Comparison of ENCODE assay signal across 12 cellular contexts in the genomic region with DNA sequence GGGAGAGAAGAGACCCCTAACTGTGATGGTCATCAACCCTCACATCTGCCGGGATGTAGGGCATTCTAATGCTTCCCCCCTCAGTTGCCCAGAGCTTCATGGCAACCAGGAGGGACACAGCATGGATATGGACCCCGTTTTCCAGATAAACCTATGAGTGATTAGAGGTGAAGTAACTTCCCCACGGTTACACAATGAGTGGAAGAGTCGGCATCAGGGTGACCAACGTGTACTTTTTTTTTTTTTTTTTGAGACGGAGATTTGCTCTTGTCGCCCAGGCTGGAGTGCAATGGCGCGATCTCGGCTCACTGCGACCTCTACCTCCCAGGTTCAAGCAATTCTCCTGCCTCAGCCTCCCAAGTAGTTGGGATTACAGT. TPM values are rescaled to one million over a fixed set of nuclear protein-coding genes. Genes with fewer than 3 reads are reported as not detected.
DNase-seq lines count a peak whose midpoint lies in the region; ATAC-seq, FAIRE-seq and TF ChIP-seq lines count a peak whose summit lies in the region.
"Had no signal": no experiment of that assay in that cellular context is flagged by ENCODE, and none has a peak within 500 bp of the region (broad histone marks: within the 10 kb centered on the region; RNA-seq: fewer than 3 reads in every experiment).

No MANE protein-coding gene starts in this region.

- no peak overlapping the region for H4K91ac ChIP-seq in mesenchymal stem cell (ENCODE audit: low read length)

- H3K9me3 ChIP-seq in mesenchymal stem cell (ENCODE audit: control insufficient read depth, low read length) (no peaks in the 10 kb centered on the region), stomach (no peaks in the 10 kb centered on the region)
- H3K9me3 ChIP-seq: mucosa of descending colon had no signal

- H2BK5ac ChIP-seq in mesenchymal stem cell (ENCODE audit: low read depth, low read length, poor library complexity, severe bottlenecking), result no peak overlapping the region

- H3K4me1 ChIP-seq in mesenchymal stem cell (ENCODE audit: control insufficient read depth, insufficient read depth, low read depth, low read length), result peaks cover 41% of the 10 kb centered on the region
- peaks cover 42 to 74% (median 59%) of the 10 kb centered on the region in 4 donors for H3K4me1 ChIP-seq in stomach

- no peak overlapping the region for H3K9ac ChIP-seq in mesenchymal stem cell (ENCODE audit: low read length)

- FAIRE-seq in RCC 7860 (lab: Jason Lieb, UNC), result no peak

- H3K14ac ChIP-seq in mesenchymal stem cell (ENCODE audit: low read length in 2 of 2), result no peak overlapping the region

- no peak for TF ChIP-seq CTCF in stomach (IDR thresholded peaks at IDR 0.05)

- WGBS in mesenchymal stem cell, result 76% methylated on average over 8 of the region's 11 CpGs
- 80 to 84% (median 82%) methylated on average over 11 of the region's 11 CpGs for WGBS in stomach, 5 donors

- H3K23ac ChIP-seq in mesenchymal stem cell (ENCODE audit: low read length in 2 of 2), result no peak overlapping the region

- peak overlapping the region in 1 of 2 experiments; percentile 60 for H2BK12ac ChIP-seq in mesenchymal stem cell (ENCODE audit: low read length in 2 of 2)

- no peaks in the 10 kb centered on the region for H3K27me3 Mint-ChIP-seq in activated T-cell treated with anti-CD3 and anti-CD28 coated beads, Interleukin-2, amount 50 U/mL, for 72 hours (ENCODE audit: low read depth)
- no peaks in the 10 kb centered on the region for H3K27me3 Mint-ChIP-seq in activated T-cell treated with anti-CD3 and anti-CD28 coated beads, Interleukin-2, amount 50 U/mL, for 4 hours (ENCODE audit: low read depth)
- H3K27me3 Mint-ChIP-seq in T-cell, result no peaks in the 10 kb centered on the region

- no peak overlapping the region for H3K4ac ChIP-seq in mesenchymal stem cell (ENCODE audit: low read depth in 1 of 2, low read length in 2 of 2)

- no peaks in the 10 kb centered on the region for H3K9me3 Mint-ChIP-seq in activated T-cell treated with anti-CD3 and anti-CD28 coated beads, Interleukin-2, amount 50 U/mL, for 72 hours
- H3K9me3 Mint-ChIP-seq in activated T-cell treated with anti-CD3 and anti-CD28 coated beads, Interleukin-2, amount 50 U/mL, for 4 hours, result no peaks in the 10 kb centered on the region
- H3K9me3 Mint-ChIP-seq in T-cell, result no peaks in the 10 kb centered on the region

- no peak for DNase-seq in activated T-cell treated with anti-CD3 and anti-CD28 coated beads, Interleukin-2, amount 50 U/mL, for 72 hours
- no peak for DNase-seq in activated T-cell treated with anti-CD3 and anti-CD28 coated beads, Interleukin-2, amount 50 U/mL, for 4 hours
- DNase-seq in T-cell (no peak), mesenchymal stem cell (no peak), stomach (no peak), pons (ENCODE audit: low spot score) (no peak), RCC 7860 (ENCODE audit: low spot score) (no peak)
- DNase-seq in activated effector memory CD4-positive, alpha-beta T cell treated with anti-CD3 and anti-CD28 coated beads, Interleukin-2, amount 50 U/mL, for 16 hours, result no peak
- DNase-seq: activated T-cell treated with anti-CD3 and anti-CD28 coated beads for 4 hours, brain microvascular endothelial cell, mucosa of descending colon had no signal

- H3K27ac Mint-ChIP-seq in activated T-cell treated with anti-CD3 and anti-CD28 coated beads, Interleukin-2, amount 50 U/mL, for 72 hours, result no peak overlapping the region
- H3K27ac Mint-ChIP-seq in T-cell, result peak overlapping the region; percentile 71 to 85

- CTCF ChIA-PET in T-cell (lab: Charles Lee), result interaction anchor here in 1 of 2 donors (0.6 kb wide), 1 partner anchor 19 kb away, joined by 3 read pairs; no protein-coding TSS in a partner anchor

- intact Hi-C loops in stomach (cut with DNase I; ENCODE audit: low total_unique reads), result no loop called here

- no peak overlapping the region for H2BK15ac ChIP-seq in mesenchymal stem cell (ENCODE audit: low read depth, poor library complexity, severe bottlenecking)

- TF ChIP-seq EP300 in stomach (IDR thresholded peaks at IDR 0.05), result no peak

- no peak for ATAC-seq in activated T-cell treated with anti-CD3 and anti-CD28 coated beads, Interleukin-2, amount 50 U/mL, for 72 hours (replicated peaks in 1 of 2)
- ATAC-seq in activated T-cell treated with anti-CD3 and anti-CD28 coated beads, Interleukin-2, amount 50 U/mL, for 4 hours, result no peak
- ATAC-seq in T-cell (replicated peaks in 1 of 4), result no peak
- ATAC-seq: mucosa of descending colon had no signal

- H3K27me3 ChIP-seq in mesenchymal stem cell (ENCODE audit: control insufficient read depth in 1 of 2, insufficient read depth in 1 of 2, low read length in 2 of 2), result no peaks in the 10 kb centered on the region
- H3K27me3 ChIP-seq in stomach, result no peaks in the 10 kb centered on the region
- H3K27me3 ChIP-seq: brain microvascular endothelial cell had no signal

- H3K27ac ChIP-seq in mesenchymal stem cell (ENCODE audit: low read length, poor library complexity, severe bottlenecking) (no peak overlapping the region), stomach (peak overlapping the region; percentile 26 to 95 (median 94))
- H3K27ac ChIP-seq: brain microvascular endothelial cell had no signal

- H3K36me3 Mint-ChIP-seq in activated T-cell treated with anti-CD3 and anti-CD28 coated beads, Interleukin-2, amount 50 U/mL, for 72 hours (ENCODE audit: insufficient read depth in 2 of 2), result no peaks in the 10 kb centered on the region
- H3K36me3 Mint-ChIP-seq in activated T-cell treated with anti-CD3 and anti-CD28 coated beads, Interleukin-2, amount 50 U/mL, for 4 hours (ENCODE audit: insufficient read depth), result no peaks in the 10 kb centered on the region
- H3K36me3 Mint-ChIP-seq in T-cell, result no peaks in the 10 kb centered on the region

- H3K36me3 ChIP-seq in mesenchymal stem cell (ENCODE audit: control insufficient read depth in 1 of 2, insufficient read depth in 2 of 2, low read depth in 1 of 2, low read length in 2 of 2) (no peaks in the 10 kb centered on the region), stomach (no peaks in the 10 kb centered on the region)
- H3K36me3 ChIP-seq: brain microvascular endothelial cell had no signal

- no peak overlapping the region for H3K4me2 ChIP-seq in mesenchymal stem cell (ENCODE audit: low read length, poor library complexity, severe bottlenecking)

- H3K18ac ChIP-seq in mesenchymal stem cell (ENCODE audit: low read depth in 1 of 2, low read length in 2 of 2), result no peak overlapping the region

- peaks cover 41% of the 10 kb centered on the region for H3K4me1 Mint-ChIP-seq in activated T-cell treated with anti-CD3 and anti-CD28 coated beads, Interleukin-2, amount 50 U/mL, for 72 hours (ENCODE audit: low read depth)
- H3K4me1 Mint-ChIP-seq in activated T-cell treated with anti-CD3 and anti-CD28 coated beads, Interleukin-2, amount 50 U/mL, for 4 hours (ENCODE audit: low read depth), result peaks cover 39% of the 10 kb centered on the region
- H3K4me1 Mint-ChIP-seq in T-cell, result peaks cover 37 to 40% (median 39%) of the 10 kb centered on the region in 3 donors

- H3K4me3 ChIP-seq in mesenchymal stem cell (ENCODE audit: insufficient read depth in 1 of 2, low read depth in 1 of 2, low read length in 2 of 2), result no peak overlapping the region
- H3K4me3 ChIP-seq in stomach, result no peak overlapping the region
- H3K4me3 ChIP-seq: mucosa of descending colon, skin epidermis had no signal

- peak overlapping the region; percentile 24 for H2BK120ac ChIP-seq in mesenchymal stem cell (ENCODE audit: low read depth, low read length)

- no peaks in the 10 kb centered on the region for H3K79me1 ChIP-seq in mesenchymal stem cell (replicated peaks; ENCODE audit: low read length, poor library complexity, severe bottlenecking)

- no peak overlapping the region for H2AFZ ChIP-seq in mesenchymal stem cell (ENCODE audit: low read depth, low read length)

- no peak for TF ChIP-seq POLR2A in stomach (IDR thresholded peaks at IDR 0.05)

- peak overlapping the region; percentile 62 to 73 for H3K4me3 Mint-ChIP-seq in activated T-cell treated with anti-CD3 and anti-CD28 coated beads, Interleukin-2, amount 50 U/mL, for 72 hours
- H3K4me3 Mint-ChIP-seq in activated T-cell treated with anti-CD3 and anti-CD28 coated beads, Interleukin-2, amount 50 U/mL, for 4 hours, result no peak overlapping the region
- peak overlapping the region in 2 of 3 donors; percentile 46 for H3K4me3 Mint-ChIP-seq in T-cell

- H4K8ac ChIP-seq in mesenchymal stem cell (ENCODE audit: low read length), result no peak overlapping the region

- POLR2A ChIA-PET in T-cell (lab: Charles Lee), result no interaction called here

- H2AK5ac ChIP-seq in mesenchymal stem cell (ENCODE audit: low read length, severe bottlenecking), result peak overlapping the region; percentile 60

RNA-seq across cellular contexts. Expression of a gene that starts 25.0 kb away (rescaled TPM):
- 100 to 1,000 TPM; 115 TPM for total RNA-seq in activated T-cell treated with anti-CD3 and anti-CD28 coated beads, Interleukin-2, amount 50 U/mL, for 72 hours
- 100 to 1,000 TPM; 108 to 114 (median 113) TPM for total RNA-seq in activated T-cell treated with anti-CD3 and anti-CD28 coated beads, Interleukin-2, amount 50 U/mL, for 4 hours
- total RNA-seq in T-cell, result 10 to 100 TPM; 36.9 to 47.6 (median 45.4) TPM
- polyA plus RNA-seq in mesenchymal stem cell (2013, experiment 1 of 2), result 66.7 TPM
- polyA plus RNA-seq in mesenchymal stem cell (2013, experiment 2 of 2), result 65.6 TPM
- 100 to 1,000 TPM in 1 of 5 donors, 10 to 100 TPM in 3, 1 to 10 TPM in 1; 7.0 to 279 (median 43.7) TPM for total RNA-seq in stomach
- polyA plus RNA-seq in stomach, result 100 to 1,000 TPM in 2 of 3 donors, 10 to 100 TPM in 1; 86.8 to 144 (median 124) TPM

RNA-seq across cellular contexts. Expression of a gene that starts 50.4 kb away (rescaled TPM):
- total RNA-seq in activated T-cell treated with anti-CD3 and anti-CD28 coated beads, Interleukin-2, amount 50 U/mL, for 72 hours, result 10 to 100 TPM; 12.6 to 19.3 TPM
- 10 to 100 TPM; 28.0 to 38.0 (median 36.5) TPM for total RNA-seq in activated T-cell treated with anti-CD3 and anti-CD28 coated beads, Interleukin-2, amount 50 U/mL, for 4 hours
- total RNA-seq in T-cell, result 1 to 10 TPM; 1.7 to 5.0 (median 3.2) TPM
- 12.9 TPM for polyA plus RNA-seq in mesenchymal stem cell (2013, experiment 1 of 2)
- 12.8 TPM for polyA plus RNA-seq in mesenchymal stem cell (2013, experiment 2 of 2)
- total RNA-seq in stomach, result 10 to 100 TPM in 1 of 5 donors, 1 to 10 TPM in 4; 2.9 to 17.5 (median 6.5) TPM
- polyA plus RNA-seq in stomach, result 1 to 10 TPM in 2 of 3 donors, under 1 TPM in 1; 0.76 to 2.5 (median 1.9) TPM
